24 cellular contexts compared by ENCODE assay signal in genomic region chr1:3463408-3463811, GRCh38. TPM values are rescaled to one million over a fixed set of nuclear protein-coding genes. Genes with fewer than 3 reads are reported as not detected.
DNase-seq lines count a peak whose midpoint lies in the region; ATAC-seq, FAIRE-seq and TF ChIP-seq lines count a peak whose summit lies in the region.
"Had no signal": no experiment of that assay in that cellular context is flagged by ENCODE, and none has a peak within 500 bp of the region (broad histone marks: within the 10 kb centered on the region; RNA-seq: fewer than 3 reads in every experiment).

No MANE protein-coding gene starts in this region.

- no peaks in the 10 kb centered on the region for H3K27me3 ChIP-seq in left ventricle myocardium inferior (ENCODE audit: low read depth)
- no peaks in the 10 kb centered on the region for H3K27me3 ChIP-seq in H1 (replicated peaks in 1 of 4; ENCODE audit: control insufficient read depth in 3 of 4, extremely low read depth in 1 of 4, insufficient read depth in 3 of 4, low read length in 3 of 4)
- no peaks in the 10 kb centered on the region for H3K27me3 ChIP-seq in right lobe of liver
- no peaks in the 10 kb centered on the region for H3K27me3 ChIP-seq in upper lobe of right lung
- H3K27me3 ChIP-seq in breast epithelium: no peaks in the 10 kb centered on the region
- H3K27me3 ChIP-seq: Peyer's patch had no signal

- no peak overlapping the region for H3K56ac ChIP-seq in H1 (replicated peaks; ENCODE audit: insufficient read length, low read depth, low read length)

- H2AK5ac ChIP-seq in H1 (ENCODE audit: low read depth, low read length): no peak overlapping the region

- no peak overlapping the region for H4K5ac ChIP-seq in H1 (ENCODE audit: insufficient read length, low read depth, low read length)

- POLR2A ChIA-PET in H1 (lab: Charles Lee; ENCODE audit: partially characterized antibody): interaction anchor here (0.8 to 1.6 kb wide), 3 partner anchors 8 to 11 kb away, joined by 3 to 9 read pairs (median 4); no protein-coding TSS in a partner anchor

- no peak overlapping the region for H3K4me3 ChIP-seq in left ventricle myocardium inferior
- no peak overlapping the region for H3K4me3 ChIP-seq in H1 (ENCODE audit: extremely low read depth in 1 of 4, insufficient read depth in 2 of 4, low read depth in 3 of 4, low read length in 4 of 4)
- H3K4me3 ChIP-seq in right lobe of liver: no peak overlapping the region
- H3K4me3 ChIP-seq in upper lobe of right lung: no peak overlapping the region
- H3K4me3 ChIP-seq in breast epithelium: no peak overlapping the region
- H3K4me3 ChIP-seq: Peyer's patch, SK-N-MC had no signal

- DNase-seq in Right ventricle myocardium inferior (ENCODE audit: missing footprints) (peak; percentile 27), left ventricle myocardium inferior (no peak), H1 (ENCODE audit: low read depth in 1 of 2, low spot score in 2 of 2) (no peak), right lobe of liver (peak in 2 of 3 donors; percentile 15 to 35), upper lobe of right lung (peak; percentile 45), Kasumi-1 (lab: John Stamatoyannopoulos, UW) (no peak), NCI-H187 (lab: John Stamatoyannopoulos, UW) (no peak), breast epithelium (ENCODE audit: low spot score in 2 of 2) (no peak)
- DNase-seq: C1 segment of cervical spinal cord, Calu3, GDM1, GOT3, KG1, NCI-H1105, NCI-H2081 treated with DMSO at 0.1 percent for 48 hours, NCI-H2171 treated with DMSO at 0.1 percent for 48 hours, NCI-H524 treated with DMSO at 0.1 percent for 48 hours, NCI-H82, SHP77 treated with DMSO at 0.1 percent for 48 hours had no signal

- H3K9me3 ChIP-seq in left ventricle myocardium inferior (replicated peaks) (no peaks in the 10 kb centered on the region), H1 (ENCODE audit: insufficient read depth in 2 of 2, low read depth in 1 of 2, low read length in 1 of 2) (no peaks in the 10 kb centered on the region), right lobe of liver (no peaks in the 10 kb centered on the region), upper lobe of right lung (no peaks in the 10 kb centered on the region), breast epithelium (no peaks in the 10 kb centered on the region)
- H3K9me3 ChIP-seq: Peyer's patch had no signal

- ATAC-seq in Right ventricle myocardium inferior (no peak), right lobe of liver (no peak), upper lobe of right lung (no peak)
- ATAC-seq: HCT116 had no signal

- 86% methylated on average over 19 of the region's 20 CpGs; no CpG with 5 or more reads in 1 of the 2 experiments for WGBS in H1 (ENCODE audit: extremely low coverage in 1 of 2, insufficient coverage in 1 of 2, insufficient read length in 1 of 2, insufficient replicate concordance in 2 of 2, low coverage in 1 of 2, low lambda C conversion rate in 2 of 2, missing lambda C conversion rate in 1 of 2), 2 experiments
- 83% methylated on average over 8 of the region's 20 CpGs for WGBS in right lobe of liver (ENCODE audit: insufficient coverage, low coverage, low lambda C conversion rate, missing lambda C conversion rate)

- H3K23ac ChIP-seq in H1 (ENCODE audit: insufficient read length): no peak overlapping the region

- H3K14ac ChIP-seq in H1 (ENCODE audit: insufficient read length): no peak overlapping the region

- H3K27ac ChIP-seq in left ventricle myocardium inferior (replicated peaks): no peak overlapping the region
- no peak overlapping the region; the same call in 1 of the 2 replicates for H3K27ac ChIP-seq in H1 (ENCODE audit: low read depth, low read length)
- H3K27ac ChIP-seq in right lobe of liver: no peak overlapping the region
- H3K27ac ChIP-seq in upper lobe of right lung: no peak overlapping the region
- no peak overlapping the region for H3K27ac ChIP-seq in breast epithelium
- H3K27ac ChIP-seq: Peyer's patch, SK-N-MC had no signal

- CTCF ChIA-PET in H1 (lab: Charles Lee; ENCODE audit: partially characterized antibody): interaction anchor here (0.7 to 2.8 kb wide), 9 partner anchors 9 to 158 kb away, joined by 3 to 25 read pairs (median 5); no protein-coding TSS in a partner anchor

- TF ChIP-seq RAD21 in H1 (IDR thresholded peaks at IDR 0.05 in 1 of 2, conservative IDR thresholded peaks at IDR 0.05 in 1 of 2; ENCODE audit: low read depth in 2 of 2, low read length in 2 of 2): no peak

- no peaks in the 10 kb centered on the region for H3K23me2 ChIP-seq in H1 (ENCODE audit: low read depth, low read length)

- TF ChIP-seq CTCF in left ventricle myocardium inferior (IDR thresholded peaks at IDR 0.05; ENCODE audit: borderline replicate concordance) (no peak), H1 (IDR thresholded peaks at IDR 0.05; ENCODE audit: control extremely low read depth in 1 of 3, insufficient read depth in 1 of 3, low read depth in 1 of 3, low read length in 3 of 3) (no peak), right lobe of liver (IDR thresholded peaks at IDR 0.05) (no peak), upper lobe of right lung (IDR thresholded peaks at IDR 0.05) (no peak), breast epithelium (IDR thresholded peaks at IDR 0.05) (no peak)

- H3K4me2 ChIP-seq in H1 (ENCODE audit: insufficient read depth in 1 of 2, low read depth in 2 of 2, low read length in 2 of 2): no peak overlapping the region

- no peaks in the 10 kb centered on the region for H3K79me2 ChIP-seq in H1 (ENCODE audit: control insufficient read depth in 1 of 2, insufficient read depth in 2 of 2, low read length in 2 of 2)

- H3K79me1 ChIP-seq in H1 (ENCODE audit: low read depth, low read length): peaks cover 5% of the 10 kb centered on the region; the same call in 1 of the 2 replicates

- H2BK15ac ChIP-seq in H1 (ENCODE audit: low read length): no peak overlapping the region

- peak overlapping the region; percentile 44; the same call in 1 of the 2 replicates for H4K8ac ChIP-seq in H1 (ENCODE audit: extremely low read depth, insufficient read depth, low read length)

- H3K18ac ChIP-seq in H1 (ENCODE audit: extremely low read depth, low read length): no peak overlapping the region

- H4K91ac ChIP-seq in H1 (replicated peaks; ENCODE audit: insufficient read length, low read length): no peak overlapping the region

- no peak for TF ChIP-seq EP300 in H1 (IDR thresholded peaks at IDR 0.05; ENCODE audit: borderline replicate concordance in 1 of 2, low read depth in 2 of 2, low read length in 2 of 2)

- H2BK12ac ChIP-seq in H1 (ENCODE audit: low read depth, low read length): no peak overlapping the region

- TF ChIP-seq POLR2A in H1 (IDR thresholded peaks at IDR 0.05; ENCODE audit: control extremely low read depth in 1 of 2, low read depth in 2 of 2, low read length in 2 of 2): no peak
- TF ChIP-seq POLR2A in right lobe of liver (IDR thresholded peaks at IDR 0.05): no peak
- TF ChIP-seq POLR2A in breast epithelium (IDR thresholded peaks at IDR 0.05): no peak

- no peak overlapping the region for H3K9ac ChIP-seq in H1 (replicated peaks in 1 of 4; ENCODE audit: extremely low read depth in 1 of 4, low read depth in 3 of 4, low read length in 3 of 4)

- H3K4me1 ChIP-seq in left ventricle myocardium inferior (peaks cover 28% of the 10 kb centered on the region), H1 (replicated peaks in 1 of 4; ENCODE audit: control insufficient read depth in 3 of 4, insufficient read depth in 4 of 4, low read length in 3 of 4) (no peaks in the 10 kb centered on the region), right lobe of liver (peaks cover 0 to 11% (median 0%) of the 10 kb centered on the region in 4 donors), upper lobe of right lung (no peaks in the 10 kb centered on the region), breast epithelium (peaks cover 0 to 11% of the 10 kb centered on the region in 2 donors)

- H2BK120ac ChIP-seq in H1 (replicated peaks; ENCODE audit: low read depth, low read length): no peak overlapping the region

- intact Hi-C loops in Right ventricle myocardium inferior (cut with DNase I): no loop called here
- intact Hi-C loops in left ventricle myocardium inferior (cut with micrococcal nuclease): no loop called here
- intact Hi-C loops in right lobe of liver (cut with DNase I): no loop called here
- intact Hi-C loops in upper lobe of right lung (cut with DNase I): no loop called here
- intact Hi-C loops in breast epithelium (cut with DNase I; ENCODE audit: low total_unique reads): no loop called here

- H2BK20ac ChIP-seq in H1 (ENCODE audit: low read length): no peak overlapping the region

- H2AFZ ChIP-seq in H1 (ENCODE audit: low read length): no peak overlapping the region

- no peak for FAIRE-seq in H1 (lab: Jason Lieb, UNC)

- H4K20me1 ChIP-seq in H1 (replicated peaks in 1 of 2; ENCODE audit: control insufficient read depth in 1 of 2, insufficient read depth in 2 of 2, low read length in 2 of 2): peaks cover 0 to 10% of the 10 kb centered on the region in 2 experiments

- H2BK5ac ChIP-seq in H1 (ENCODE audit: low read depth, low read length): no peak overlapping the region

- H3K36me3 ChIP-seq in left ventricle myocardium inferior (no peaks in the 10 kb centered on the region), H1 (ENCODE audit: control insufficient read depth in 2 of 4, insufficient read depth in 4 of 4, low read length in 3 of 4) (no peaks in the 10 kb centered on the region), right lobe of liver (no peaks in the 10 kb centered on the region), upper lobe of right lung (no peaks in the 10 kb centered on the region), breast epithelium (no peaks in the 10 kb centered on the region)

- no peak overlapping the region for H3K4ac ChIP-seq in H1 (replicated peaks; ENCODE audit: insufficient read length, low read depth, low read length)

TF ChIP-seq in H1, 55 proteins besides CTCF, POLR2A, EP300 and RAD21 (continues in another document):
- TF ChIP-seq PHF8 (conservative IDR thresholded peaks at IDR 0.05; ENCODE audit: low read depth, low read length): no peak
- no peak for TF ChIP-seq RXRA (IDR thresholded peaks at IDR 0.05; ENCODE audit: insufficient read depth, low read depth, low read length)
- no peak for TF ChIP-seq YY1 (IDR thresholded peaks at IDR 0.05; ENCODE audit: low read depth, low read length)

RNA-seq across cellular contexts. Expression of gene ARHGEF16, which starts 8.9 kb away (rescaled TPM):
- 1.4 TPM for total RNA-seq in Right ventricle myocardium inferior
- total RNA-seq in left ventricle myocardium inferior: 0.52 TPM
- total RNA-seq in H1 (2021; fragmentation: NEBNext Ultra II Directional; extraction: Animal tissue kit (Norgen Biotek cat#: 25700)): 20.0 and 20.7 TPM in 2 replicates
- polyA plus RNA-seq in H1 (2011; rRNA removed): 18.3 and 25.0 TPM in 2 replicates
- 20.5 TPM for polyA plus RNA-seq in H1 (2011; cell fraction: cytosol; rRNA removed)
- 55.6 TPM for polyA plus RNA-seq in H1 (2011; cell fraction: nucleus; rRNA removed)
- 11.4 to 18.1 TPM (median 16.6 TPM) in 4 replicates for polyA plus RNA-seq in H1 (2012, experiment 1 of 2)
- polyA plus RNA-seq in H1 (2012, experiment 2 of 2): 15.7 TPM
- polyA plus RNA-seq in H1 (2013, experiment 1 of 2): 8.9 TPM
- polyA plus RNA-seq in H1 (2013, experiment 2 of 2): 7.8 TPM
- polyA minus RNA-seq in H1 (2011; rRNA and poly(A)+ RNA removed): 32.5 and 33.4 TPM in 2 replicates
- 10.1 TPM for polyA minus RNA-seq in H1 (2011; cell fraction: cytosol; rRNA and poly(A)+ RNA removed)
- 24.2 TPM for polyA minus RNA-seq in H1 (2011; cell fraction: nucleus; rRNA and poly(A)+ RNA removed)
- total RNA-seq in right lobe of liver: 10 to 100 TPM in 2 of 6 experiments, 1 to 10 TPM in 4; 2.1 to 16.3 (median 7.5) TPM
- total RNA-seq in upper lobe of right lung: 12.2 TPM
- total RNA-seq in breast epithelium: 10 to 100 TPM in 2 of 3 donors, under 1 TPM in 1; 0.80 to 16.2 (median 15.1) TPM
- total RNA-seq: CD8-positive, alpha-beta memory T cell; OCI-LY7 had no signal

Comparison
In these comparisons a context has a peak if more than half of its experiments do, and no peak if none do; other contexts are left out.
1. DNase-seq: peak in Right ventricle myocardium inferior (single experiment), right lobe of liver (2 of 3) and upper lobe of right lung (single experiment); none in left ventricle myocardium inferior (single experiment), H1 (0 of 2), Kasumi-1 (0 of 2), NCI-H187 (0 of 2) and breast epithelium (0 of 2).